ENCODE assay signal across 1 cellular context in genomic region chr1:158011714-158012113, GRCh38.
TF ChIP-seq lines count a peak whose summit lies in the region.

No MANE protein-coding gene starts in this region.

TF ChIP-seq in liver, 16 proteins besides CTCF, POLR2A, EP300 and RAD21 (continued from another document):
- TF ChIP-seq REST (IDR thresholded peaks at IDR 0.05) (no peak), HNF4A (conservative IDR thresholded peaks at IDR 0.05) (no peak), ATF3 (IDR thresholded peaks at IDR 0.05) (no peak), SP1 (IDR thresholded peaks at IDR 0.05) (no peak), NR2F2 (IDR thresholded peaks at IDR 0.05) (no peak), RXRA (IDR thresholded peaks at IDR 0.05) (no peak), FOXA1 (IDR thresholded peaks at IDR 0.05) (no peak), JUND (IDR thresholded peaks at IDR 0.05) (no peak), HNF4G (IDR thresholded peaks at IDR 0.05) (no peak), TAF1 (conservative IDR thresholded peaks at IDR 0.05) (no peak), EGR1 (IDR thresholded peaks at IDR 0.05; ENCODE audit: low read depth in 2 of 2) (no peak), FOXA2 (IDR thresholded peaks at IDR 0.05) (no peak), YY1 (IDR thresholded peaks at IDR 0.05) (no peak)
- TF ChIP-seq, protein P1, sequence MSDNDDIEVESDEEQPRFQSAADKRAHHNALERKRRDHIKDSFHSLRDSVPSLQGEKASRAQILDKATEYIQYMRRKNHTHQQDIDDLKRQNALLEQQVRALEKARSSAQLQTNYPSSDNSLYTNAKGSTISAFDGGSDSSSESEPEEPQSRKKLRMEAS (IDR thresholded peaks at IDR 0.05) = no peak
TF ChIP-seq in liver: peak in this region for 0.
